Comparison of ENCODE assay signal across 1 cellular context in the genomic region with DNA sequence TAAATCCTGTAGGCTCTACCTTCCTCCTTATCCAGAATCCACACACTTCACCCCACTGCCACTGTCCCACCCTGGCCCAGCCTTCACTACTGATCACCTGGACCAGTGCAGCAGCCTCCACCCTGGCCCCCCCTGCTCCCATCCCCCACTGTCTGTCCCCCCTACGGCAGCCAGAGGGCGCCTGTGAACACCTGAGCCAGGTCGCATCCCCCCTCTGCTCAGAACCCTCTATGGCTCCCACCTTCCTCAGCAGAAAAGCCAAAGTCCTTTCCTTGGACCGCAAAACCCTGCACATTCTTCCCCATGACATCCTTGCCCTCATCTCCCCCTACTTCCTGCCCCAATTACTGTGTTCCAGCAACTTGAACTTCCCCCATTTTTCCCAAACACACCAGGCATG.
TF ChIP-seq lines count a peak whose summit lies in the region.

No MANE protein-coding gene starts in this region.

TF ChIP-seq in HepG2, 621 proteins besides CTCF, POLR2A, EP300 and RAD21:
- TF ChIP-seq RAD51 (IDR thresholded peaks at IDR 0.05; ENCODE audit: borderline replicate concordance) (no peak), SCMH1 (CRISPR knock-in tag; IDR thresholded peaks at IDR 0.05; ENCODE audit: borderline replicate concordance) (no peak), KLF11 (CRISPR knock-in tag; IDR thresholded peaks at IDR 0.05) (no peak), CHD2 (IDR thresholded peaks at IDR 0.05; ENCODE audit: low read depth, low read length) (peak; percentile 21; the same call in 1 of the 2 replicates), KDM1A (CRISPR knock-in tag; IDR thresholded peaks at IDR 0.05) (0 out of 2 replicates have a peak, but pooled peaks have one; percentile 27), ZMYM3 (CRISPR knock-in tag; IDR thresholded peaks at IDR 0.05) (peak; percentile 88), NCOA2 (CRISPR knock-in tag; IDR thresholded peaks at IDR 0.05) (no peak), ZNF205 (CRISPR knock-in tag; IDR thresholded peaks at IDR 0.05) (no peak), ZNF143 (CRISPR knock-in tag; IDR thresholded peaks at IDR 0.05) (no peak)
- TF ChIP-seq, protein P1, sequence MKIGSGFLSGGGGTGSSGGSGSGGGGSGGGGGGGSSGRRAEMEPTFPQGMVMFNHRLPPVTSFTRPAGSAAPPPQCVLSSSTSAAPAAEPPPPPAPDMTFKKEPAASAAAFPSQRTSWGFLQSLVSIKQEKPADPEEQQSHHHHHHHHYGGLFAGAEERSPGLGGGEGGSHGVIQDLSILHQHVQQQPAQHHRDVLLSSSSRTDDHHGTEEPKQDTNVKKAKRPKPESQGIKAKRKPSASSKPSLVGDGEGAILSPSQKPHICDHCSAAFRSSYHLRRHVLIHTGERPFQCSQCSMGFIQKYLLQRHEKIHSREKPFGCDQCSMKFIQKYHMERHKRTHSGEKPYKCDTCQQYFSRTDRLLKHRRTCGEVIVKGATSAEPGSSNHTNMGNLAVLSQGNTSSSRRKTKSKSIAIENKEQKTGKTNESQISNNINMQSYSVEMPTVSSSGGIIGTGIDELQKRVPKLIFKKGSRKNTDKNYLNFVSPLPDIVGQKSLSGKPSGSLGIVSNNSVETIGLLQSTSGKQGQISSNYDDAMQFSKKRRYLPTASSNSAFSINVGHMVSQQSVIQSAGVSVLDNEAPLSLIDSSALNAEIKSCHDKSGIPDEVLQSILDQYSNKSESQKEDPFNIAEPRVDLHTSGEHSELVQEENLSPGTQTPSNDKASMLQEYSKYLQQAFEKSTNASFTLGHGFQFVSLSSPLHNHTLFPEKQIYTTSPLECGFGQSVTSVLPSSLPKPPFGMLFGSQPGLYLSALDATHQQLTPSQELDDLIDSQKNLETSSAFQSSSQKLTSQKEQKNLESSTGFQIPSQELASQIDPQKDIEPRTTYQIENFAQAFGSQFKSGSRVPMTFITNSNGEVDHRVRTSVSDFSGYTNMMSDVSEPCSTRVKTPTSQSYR (CRISPR knock-in tag; IDR thresholded peaks at IDR 0.05; ENCODE audit: borderline replicate concordance), result peak; percentile 34; the same call in 1 of the 2 replicates
TF ChIP-seq in HepG2: peak in this region for 4.
